Comparison of ENCODE assay signal across 18 cellular contexts in genomic region chr6:149950423-149950822, GRCh38. TPM values are rescaled to one million over a fixed set of nuclear protein-coding genes. Genes with fewer than 3 reads are reported as not detected.
DNase-seq lines count a peak whose midpoint lies in the region; ATAC-seq and TF ChIP-seq lines count a peak whose summit lies in the region.
"Had no signal": no experiment of that assay in that cellular context is flagged by ENCODE, and none has a peak within 500 bp of the region (broad histone marks: within the 10 kb centered on the region; RNA-seq: fewer than 3 reads in every experiment).

No MANE protein-coding gene starts in this region.

- H3K4me1 ChIP-seq in OCI-LY3 (ENCODE audit: low read length) (no peaks in the 10 kb centered on the region), mesenchymal stem cell (ENCODE audit: control insufficient read depth, insufficient read depth, low read depth, low read length) (peaks cover 2% of the 10 kb centered on the region)

- H3K9ac ChIP-seq in OCI-LY3 (ENCODE audit: low read length) (no peak overlapping the region), mesenchymal stem cell (ENCODE audit: low read length) (no peak overlapping the region)

- no peak overlapping the region for H3K14ac ChIP-seq in mesenchymal stem cell (ENCODE audit: low read length in 2 of 2)

- no peak overlapping the region for H4K8ac ChIP-seq in mesenchymal stem cell (ENCODE audit: low read length)

- no peak overlapping the region for H2AK5ac ChIP-seq in mesenchymal stem cell (ENCODE audit: low read length, severe bottlenecking)

- no peak overlapping the region for H3K4ac ChIP-seq in mesenchymal stem cell (ENCODE audit: low read depth in 1 of 2, low read length in 2 of 2)

- H3K4me3 ChIP-seq in OCI-LY3 (ENCODE audit: low read length) (no peak overlapping the region), mesenchymal stem cell (ENCODE audit: insufficient read depth in 1 of 2, low read depth in 1 of 2, low read length in 2 of 2) (no peak overlapping the region)
- H3K4me3 ChIP-seq: GM23338 had no signal

- no peak overlapping the region for H3K4me3 Mint-ChIP-seq in activated CD8-positive, alpha-beta memory T cell treated with anti-CD3 and anti-CD28 coated beads, Interleukin-2, amount 10 ng/mL, durations not matched to agents 7 days and 5 days
- no peak overlapping the region for H3K4me3 Mint-ChIP-seq in osteocyte (ENCODE audit: unreplicated experiment)
- H3K4me3 Mint-ChIP-seq: CD4-positive, alpha-beta memory T cell; GM23338 had no signal

- H2BK120ac ChIP-seq in mesenchymal stem cell (ENCODE audit: low read depth, low read length), result no peak overlapping the region

- H2BK15ac ChIP-seq in mesenchymal stem cell (ENCODE audit: low read depth, poor library complexity, severe bottlenecking), result no peak overlapping the region

- CTCF ChIA-PET in activated CD8-positive, alpha-beta memory T cell treated with anti-CD3 and anti-CD28 coated beads, Interleukin-2, amount 10 ng/mL, durations not matched to agents 7 days and 5 days (lab: Charles Lee), result no interaction called here

- peak overlapping the region; percentile 46 for H4K91ac ChIP-seq in mesenchymal stem cell (ENCODE audit: low read length)

- H3K36me3 Mint-ChIP-seq in activated CD8-positive, alpha-beta memory T cell treated with anti-CD3 and anti-CD28 coated beads, Interleukin-2, amount 10 ng/mL, durations not matched to agents 7 days and 5 days, result no peaks in the 10 kb centered on the region
- peaks cover 2% of the 10 kb centered on the region for H3K36me3 Mint-ChIP-seq in osteocyte (ENCODE audit: unreplicated experiment)
- H3K36me3 Mint-ChIP-seq: CD4-positive, alpha-beta memory T cell had no signal

- H3K27ac Mint-ChIP-seq in activated CD8-positive, alpha-beta memory T cell treated with anti-CD3 and anti-CD28 coated beads, Interleukin-2, amount 10 ng/mL, durations not matched to agents 7 days and 5 days, result no peak overlapping the region
- no peak overlapping the region for H3K27ac Mint-ChIP-seq in osteocyte (ENCODE audit: unreplicated experiment)
- H3K27ac Mint-ChIP-seq: CD4-positive, alpha-beta memory T cell; GM23338 had no signal

- no peaks in the 10 kb centered on the region for H4K20me1 ChIP-seq in OCI-LY3 (ENCODE audit: insufficient read depth, low read length)

- no peaks in the 10 kb centered on the region for H3K9me3 Mint-ChIP-seq in activated CD8-positive, alpha-beta memory T cell treated with anti-CD3 and anti-CD28 coated beads, Interleukin-2, amount 10 ng/mL, durations not matched to agents 7 days and 5 days (ENCODE audit: low read depth)
- H3K9me3 Mint-ChIP-seq in osteocyte (ENCODE audit: unreplicated experiment), result no peaks in the 10 kb centered on the region
- H3K9me3 Mint-ChIP-seq: GM23338 had no signal

- no peak for ATAC-seq in activated CD8-positive, alpha-beta memory T cell treated with anti-CD3 and anti-CD28 coated beads, Interleukin-2, amount 10 ng/mL, durations not matched to agents 7 days and 5 days
- ATAC-seq in left colon (peak; percentile 62), GM19328 (IDR thresholded peaks at IDR 0.05; ENCODE audit: unreplicated experiment) (no peak), GM18870 (IDR thresholded peaks at IDR 0.05; ENCODE audit: unreplicated experiment) (no peak)
- ATAC-seq: GM23338 had no signal

- no peak overlapping the region for H2BK12ac ChIP-seq in mesenchymal stem cell (ENCODE audit: low read length in 2 of 2)

- no peak overlapping the region for H2BK5ac ChIP-seq in mesenchymal stem cell (ENCODE audit: low read depth, low read length, poor library complexity, severe bottlenecking)

- H3K4me2 ChIP-seq in OCI-LY3 (ENCODE audit: low read length) (0 out of 2 replicates have a peak overlapping the region, but pooled peaks have one; percentile 20), mesenchymal stem cell (ENCODE audit: low read length, poor library complexity, severe bottlenecking) (no peak overlapping the region)
- H3K4me2 ChIP-seq: GM23338 had no signal

- TF ChIP-seq CTCF in OCI-LY3 (IDR thresholded peaks at IDR 0.05; ENCODE audit: low read depth, low read length) (no peak), osteocyte (IDR thresholded peaks at IDR 0.05) (no peak)

- H3K9me3 ChIP-seq in OCI-LY3 (ENCODE audit: insufficient read depth, low read length), result no peaks in the 10 kb centered on the region
- no peaks in the 10 kb centered on the region for H3K9me3 ChIP-seq in mesenchymal stem cell (ENCODE audit: control insufficient read depth, low read length)

- H2AFZ ChIP-seq in OCI-LY3 (ENCODE audit: low read depth, low read length), result no peak overlapping the region
- no peak overlapping the region for H2AFZ ChIP-seq in mesenchymal stem cell (ENCODE audit: low read depth, low read length)
- H2AFZ ChIP-seq: GM23338 had no signal

- H3K79me2 ChIP-seq in OCI-LY3 (ENCODE audit: low read length), result no peaks in the 10 kb centered on the region

- 58% methylated on average over 8 of the region's 8 CpGs for WGBS in mesenchymal stem cell

- peaks cover 74% of the 10 kb centered on the region for H3K27me3 Mint-ChIP-seq in activated CD8-positive, alpha-beta memory T cell treated with anti-CD3 and anti-CD28 coated beads, Interleukin-2, amount 10 ng/mL, durations not matched to agents 7 days and 5 days
- H3K27me3 Mint-ChIP-seq in osteocyte (ENCODE audit: unreplicated experiment), result peaks cover 54% of the 10 kb centered on the region

- H3K27me3 ChIP-seq in OCI-LY3 (ENCODE audit: low read depth, low read length) (peaks cover 36% of the 10 kb centered on the region), mesenchymal stem cell (ENCODE audit: control insufficient read depth in 1 of 2, insufficient read depth in 1 of 2, low read length in 2 of 2) (peaks cover 43 to 57% of the 10 kb centered on the region in 2 experiments)

- intact Hi-C loops in left colon (cut with DNase I, micrococcal nuclease), result no loop called here

- no peaks in the 10 kb centered on the region for H3K79me1 ChIP-seq in mesenchymal stem cell (replicated peaks; ENCODE audit: low read length, poor library complexity, severe bottlenecking)

- H3K36me3 ChIP-seq in OCI-LY3 (replicated peaks; ENCODE audit: low read depth, low read length), result no peaks in the 10 kb centered on the region
- peaks cover 0 to 3% of the 10 kb centered on the region in 2 experiments for H3K36me3 ChIP-seq in mesenchymal stem cell (ENCODE audit: control insufficient read depth in 1 of 2, insufficient read depth in 2 of 2, low read depth in 1 of 2, low read length in 2 of 2)

- H3K23ac ChIP-seq in mesenchymal stem cell (ENCODE audit: low read length in 2 of 2), result no peak overlapping the region

- H3K4me1 Mint-ChIP-seq in activated CD8-positive, alpha-beta memory T cell treated with anti-CD3 and anti-CD28 coated beads, Interleukin-2, amount 10 ng/mL, durations not matched to agents 7 days and 5 days, result peaks cover 12% of the 10 kb centered on the region
- H3K4me1 Mint-ChIP-seq in osteocyte (ENCODE audit: unreplicated experiment), result peaks cover 9% of the 10 kb centered on the region

- H3K18ac ChIP-seq in mesenchymal stem cell (ENCODE audit: low read depth in 1 of 2, low read length in 2 of 2), result no peak overlapping the region

- peak; percentile 43 for DNase-seq in activated CD8-positive, alpha-beta memory T cell treated with anti-CD3 and anti-CD28 coated beads, Interleukin-2, amount 50 U/mL, for 48 hours
- no peak for DNase-seq in activated CD8-positive, alpha-beta memory T cell treated with anti-CD3 and anti-CD28 coated beads, Interleukin-2, amount 10 ng/mL, durations not matched to agents 7 days and 5 days
- DNase-seq in left colon, result no peak
- no peak for DNase-seq in mesenchymal stem cell
- no peak for DNase-seq in osteocyte (ENCODE audit: extremely low spot score, unreplicated experiment)
- DNase-seq: AML-193; C1 segment of cervical spinal cord; CD4-positive, alpha-beta memory T cell; COR-L47; DMS153; DND-41; GF-D8; H7 had no signal

- H3K27ac ChIP-seq in OCI-LY3 (ENCODE audit: low read length) (no peak overlapping the region), mesenchymal stem cell (ENCODE audit: low read length, poor library complexity, severe bottlenecking) (no peak overlapping the region)
- H3K27ac ChIP-seq: 22Rv1 had no signal

RNA-seq across cellular contexts. Expression of gene ULBP2, which starts 8.6 kb away (rescaled TPM):
- total RNA-seq in activated CD8-positive, alpha-beta memory T cell treated with anti-CD3 and anti-CD28 coated beads, Interleukin-2, amount 10 ng/mL, durations not matched to agents 7 days and 5 days, result under 1 TPM; 0.80 to 0.99 TPM
- total RNA-seq in left colon (under 1 TPM in 1 of 2 donors, not detected in 1; 0.31 TPM), osteocyte (2.1 and 2.9 TPM in 2 replicates)
- polyA plus RNA-seq in mesenchymal stem cell (2013, experiment 1 of 2), result 6.4 TPM
- polyA plus RNA-seq in mesenchymal stem cell (2013, experiment 2 of 2), result 7.4 TPM
- total RNA-seq: CD4-positive, alpha-beta memory T cell; GM23338; H7 had no signal
- polyA plus RNA-seq: GM23338 had no signal

RNA-seq across cellular contexts. Expression of gene ULBP1, which starts 13.3 kb away (rescaled TPM):
- total RNA-seq in activated CD8-positive, alpha-beta memory T cell treated with anti-CD3 and anti-CD28 coated beads, Interleukin-2, amount 10 ng/mL, durations not matched to agents 7 days and 5 days, result 1 to 10 TPM in 1 of 2 experiments, under 1 TPM in 1; 0.82 to 1.2 TPM
- under 1 TPM in 1 of 2 donors, not detected in 1; 0.09 TPM for total RNA-seq in left colon
- 6.5 TPM for polyA plus RNA-seq in mesenchymal stem cell (2013, experiment 1 of 2)
- 6.7 TPM for polyA plus RNA-seq in mesenchymal stem cell (2013, experiment 2 of 2)
- 10.7 and 11.5 TPM in 2 replicates for total RNA-seq in osteocyte
- total RNA-seq: CD4-positive, alpha-beta memory T cell had no signal
- polyA plus RNA-seq: CD4-positive, alpha-beta memory T cell had no signal

RNA-seq across cellular contexts. Expression of gene RAET1G, which starts 27.5 kb away (rescaled TPM):
- not detected for total RNA-seq in activated CD8-positive, alpha-beta memory T cell treated with anti-CD3 and anti-CD28 coated beads, Interleukin-2, amount 10 ng/mL, durations not matched to agents 7 days and 5 days
- total RNA-seq in left colon, result not detected
- 1.4 TPM for polyA plus RNA-seq in mesenchymal stem cell (2013, experiment 1 of 2)
- polyA plus RNA-seq in mesenchymal stem cell (2013, experiment 2 of 2), result 1.4 TPM
- 0.55 and 0.73 TPM in 2 replicates for total RNA-seq in osteocyte
- total RNA-seq: CD4-positive, alpha-beta memory T cell; GM23338; H7 had no signal
- polyA plus RNA-seq: CD4-positive, alpha-beta memory T cell; GM23338 had no signal

RNA-seq across cellular contexts. Expression of gene RAET1E, which starts 52.5 kb away (rescaled TPM):
- total RNA-seq in activated CD8-positive, alpha-beta memory T cell treated with anti-CD3 and anti-CD28 coated beads, Interleukin-2, amount 10 ng/mL, durations not matched to agents 7 days and 5 days, result not detected
- total RNA-seq in left colon, result under 1 TPM in 1 of 2 donors, not detected in 1; 0.61 TPM
- polyA plus RNA-seq in mesenchymal stem cell (2013, experiment 1 of 2), result 0.21 TPM
- 0.25 TPM for polyA plus RNA-seq in mesenchymal stem cell (2013, experiment 2 of 2)
- not detected in 2 replicates for total RNA-seq in osteocyte
- total RNA-seq: CD4-positive, alpha-beta memory T cell; GM23338; H7 had no signal
- polyA plus RNA-seq: CD4-positive, alpha-beta memory T cell; GM23338 had no signal
